Comparison of ENCODE assay signal across 19 cellular contexts in the genomic region with DNA sequence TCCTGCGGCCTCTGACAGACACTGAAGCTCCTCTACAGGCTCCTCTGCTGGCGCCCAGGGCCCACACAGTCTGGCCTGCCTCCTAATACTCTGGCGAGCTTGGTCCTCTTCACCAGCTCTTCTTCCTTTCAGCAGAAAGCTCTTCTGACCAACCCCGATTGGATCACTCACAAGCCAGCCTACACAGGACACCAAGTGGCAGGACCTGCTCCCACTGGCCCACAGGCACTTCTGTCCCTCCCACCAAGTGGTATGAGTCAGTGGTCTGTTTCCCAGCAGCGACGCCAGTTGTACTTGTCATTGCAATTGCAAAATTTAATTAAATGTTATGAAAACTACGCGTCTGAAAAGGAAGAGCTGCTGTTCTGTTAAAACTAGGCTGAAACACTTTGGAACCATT. TPM values are rescaled to one million over a fixed set of nuclear protein-coding genes. Genes with fewer than 3 reads are reported as not detected.
A peak's percentile ranks its signal among the peaks of the same experiment; 100 is the strongest.
DNase-seq lines count a peak whose midpoint lies in the region; FAIRE-seq and TF ChIP-seq lines count a peak whose summit lies in the region.
"Had no signal": no experiment of that assay in that cellular context is flagged by ENCODE, and none has a peak within 500 bp of the region (broad histone marks: within the 10 kb centered on the region; RNA-seq: fewer than 3 reads in every experiment).

No MANE protein-coding gene starts in this region.

- peaks cover 45% of the 10 kb centered on the region for H3K36me3 Mint-ChIP-seq in MCF 10A (ENCODE audit: insufficient read depth, unreplicated experiment)

- H3K9me2 ChIP-seq in SK-N-SH: no peaks in the 10 kb centered on the region

- H3K4me2 ChIP-seq in SK-N-SH: no peak overlapping the region

- peak overlapping the region in 1 of 2 donors; percentile 32 for H3K27ac ChIP-seq in breast epithelium
- H3K27ac ChIP-seq in SK-N-SH (ENCODE audit: low read depth in 2 of 2, low read length in 1 of 2): no peak overlapping the region
- H3K27ac ChIP-seq: thyroid gland, VCaP had no signal

- no peak for FAIRE-seq in bronchial epithelial cell (lab: Jason Lieb, UNC)
- FAIRE-seq: G401.6 had no signal

- CTCF ChIA-PET in MCF 10A (lab: Yijun Ruan, JAX): interaction anchor here (0.5 to 1.5 kb wide), 3 partner anchors 12 to 18 kb away, joined by 3 to 6 read pairs (median 5); no protein-coding TSS in a partner anchor
- CTCF ChIA-PET in SK-N-SH (lab: Yijun Ruan, JAX): interaction anchor here (1.4 to 4.0 kb wide), 4 partner anchors 9 to 44 kb away, joined by 3 to 26 read pairs (median 8); no protein-coding TSS in a partner anchor

- intact Hi-C loops in MCF 10A (cut with micrococcal nuclease) (no loop called here), breast epithelium (cut with DNase I; ENCODE audit: low total_unique reads) (no loop called here)

- H3F3A ChIP-seq in SK-N-SH (replicated peaks; ENCODE audit: insufficient read depth): no peaks in the 10 kb centered on the region

- H3K79me2 ChIP-seq in SK-N-SH (ENCODE audit: insufficient read depth): no peaks in the 10 kb centered on the region

- BruUV-seq in MCF 10A (replicated peaks; lab: Mats Ljungman, UMichigan): no TSS peak

- 84% methylated on average over 8 of the region's 8 CpGs for WGBS in SK-N-SH (ENCODE audit: low lambda C conversion rate)

- DNase-seq in MCF 10A (ENCODE audit: unreplicated experiment) (peak; percentile 89), breast epithelium (ENCODE audit: low spot score in 2 of 2) (no peak), bronchial epithelial cell (ENCODE audit: low read depth) (peak; percentile 67), left kidney (ENCODE audit: low read depth, low spot score) (peak; percentile 38), anterior cingulate cortex (lab: John Stamatoyannopoulos, UW) (no peak), SK-N-SH (no peak), Kasumi-1 (lab: John Stamatoyannopoulos, UW) (no peak)
- DNase-seq in activated naive CD4-positive, alpha-beta T cell treated with anti-CD3 and anti-CD28 coated beads, Interleukin-2, amount 50 U/mL, for 16 hours: no peak
- DNase-seq: COR-L47; NCI-H1105 treated with DMSO at 0.1 percent for 48 hours; NCI-H2171; NCI-H82; stimulated activated CD4-positive, alpha-beta T cell treated with anti-CD3 and anti-CD28 coated beads, Interleukin-2, amount 100 ng/mL, for 48 hours; SW 1271; thyroid gland had no signal

- TF ChIP-seq EP300 in SK-N-SH (IDR thresholded peaks at IDR 0.05; ENCODE audit: borderline replicate concordance in 1 of 2, low read depth in 1 of 2, low read length in 1 of 2): no peak

- H3K4me3 ChIP-seq in breast epithelium (no peak overlapping the region), bronchial epithelial cell (ENCODE audit: low read depth, low read length) (no peak overlapping the region), SK-N-SH (ENCODE audit: low read depth in 2 of 2, low read length in 1 of 2) (no peak overlapping the region)
- H3K4me3 ChIP-seq: thyroid gland had no signal

- no peak for TF ChIP-seq POLR2A in breast epithelium (IDR thresholded peaks at IDR 0.05)

- no peaks in the 10 kb centered on the region for H3K9me3 Mint-ChIP-seq in MCF 10A (ENCODE audit: unreplicated experiment)

- H3K4me1 ChIP-seq in breast epithelium: no peaks in the 10 kb centered on the region
- no peaks in the 10 kb centered on the region for H3K4me1 ChIP-seq in SK-N-SH (ENCODE audit: control insufficient read depth in 1 of 2, insufficient read depth in 2 of 2, low read depth in 1 of 2, low read length in 1 of 2)

- no peak overlapping the region for H3K4me3 Mint-ChIP-seq in MCF 10A (ENCODE audit: unreplicated experiment)

- TF ChIP-seq RAD21 in SK-N-SH (IDR thresholded peaks at IDR 0.05; ENCODE audit: low read length): no peak

- no peak overlapping the region for H3K9ac ChIP-seq in SK-N-SH

- H2AFZ ChIP-seq in SK-N-SH (ENCODE audit: low read depth): no peak overlapping the region

- no peak for TF ChIP-seq CTCF in MCF 10A (IDR thresholded peaks at IDR 0.05; ENCODE audit: unreplicated experiment)
- TF ChIP-seq CTCF in breast epithelium (IDR thresholded peaks at IDR 0.05): no peak
- TF ChIP-seq CTCF in bronchial epithelial cell (IDR thresholded peaks at IDR 0.05; ENCODE audit: insufficient read depth, low read length, severe bottlenecking): no peak
- TF ChIP-seq CTCF in SK-N-SH (IDR thresholded peaks at IDR 0.05): no peak

- no peaks in the 10 kb centered on the region for H3K9me3 ChIP-seq in breast epithelium
- H3K9me3 ChIP-seq in SK-N-SH: no peaks in the 10 kb centered on the region
- H3K9me3 ChIP-seq: thyroid gland had no signal

- H3K27ac Mint-ChIP-seq in MCF 10A (ENCODE audit: low read depth, unreplicated experiment): peak overlapping the region; percentile 57

- H3K27me3 ChIP-seq in breast epithelium: no peaks in the 10 kb centered on the region
- H3K27me3 ChIP-seq in bronchial epithelial cell (ENCODE audit: control insufficient read depth, insufficient read depth, low read length): no peaks in the 10 kb centered on the region
- no peaks in the 10 kb centered on the region for H3K27me3 ChIP-seq in SK-N-SH (ENCODE audit: insufficient read depth)
- H3K27me3 ChIP-seq: thyroid gland had no signal

- no peaks in the 10 kb centered on the region for H3K36me3 ChIP-seq in breast epithelium
- peaks cover 2% of the 10 kb centered on the region for H3K36me3 ChIP-seq in bronchial epithelial cell (ENCODE audit: control insufficient read depth, insufficient read depth, low read length)
- peaks cover 10 to 64% of the 10 kb centered on the region in 2 experiments for H3K36me3 ChIP-seq in SK-N-SH (replicated peaks in 1 of 2; ENCODE audit: control insufficient read depth in 1 of 2, insufficient read depth in 2 of 2, low read length in 1 of 2)

- H3K4me1 Mint-ChIP-seq in MCF 10A (ENCODE audit: insufficient read depth, unreplicated experiment): no peaks in the 10 kb centered on the region

- no peaks in the 10 kb centered on the region for H3K27me3 Mint-ChIP-seq in MCF 10A (ENCODE audit: insufficient read depth, unreplicated experiment)

- H4K20me1 ChIP-seq in SK-N-SH (ENCODE audit: insufficient read depth): no peaks in the 10 kb centered on the region

- POLR2A ChIA-PET in MCF 10A (lab: Yijun Ruan, JAX) (interaction anchor here (0.7 to 1.3 kb wide), 2 partner anchors 10 to 834 kb away, joined by 3 to 5 read pairs; no protein-coding TSS in a partner anchor), SK-N-SH (lab: Yijun Ruan, JAX) (no interaction called here)

TF ChIP-seq in SK-N-SH, 30 proteins besides CTCF, POLR2A, EP300 and RAD21:
- TF ChIP-seq MAX (IDR thresholded peaks at IDR 0.05; ENCODE audit: low read depth) (no peak), YY1 (IDR thresholded peaks at IDR 0.05; ENCODE audit: low read depth) (no peak)
TF ChIP-seq in SK-N-SH: peak in this region for 0.

RNA-seq across cellular contexts. Expression of gene NDUFA10, which starts 46.8 kb away (rescaled TPM):
- total RNA-seq in MCF 10A (2022) (140 and 151 TPM in 2 replicates), breast epithelium (100 to 1,000 TPM in 1 of 3 donors, 10 to 100 TPM in 2; 63.1 to 141 (median 89.1) TPM), bronchial epithelial cell (162 and 166 TPM in 2 replicates)
- polyA plus RNA-seq in SK-N-SH (2012; rRNA removed): 117 and 134 TPM in 2 replicates
- polyA plus RNA-seq in SK-N-SH (2012; cell fraction: cytosol; rRNA removed): 104 and 133 TPM in 2 replicates
- polyA plus RNA-seq in SK-N-SH (2012; cell fraction: nucleus; rRNA removed): 153 and 170 TPM in 2 replicates

RNA-seq across cellular contexts. Expression of gene OR6B2, which starts 51.8 kb away (rescaled TPM):
- total RNA-seq in MCF 10A (2022) (not detected in 2 replicates), breast epithelium (not detected), bronchial epithelial cell (not detected in 2 replicates)
- not detected in 2 replicates for polyA plus RNA-seq in SK-N-SH (2012; rRNA removed)
- polyA plus RNA-seq in SK-N-SH (2012; cell fraction: cytosol; rRNA removed): not detected in 2 replicates
- polyA plus RNA-seq in SK-N-SH (2012; cell fraction: nucleus; rRNA removed): not detected in 2 replicates
- total RNA-seq: mesenteric fat pad, RPMI7951, thyroid gland had no signal

Comparison
In these comparisons a context has a peak if more than half of its experiments do, and no peak if none do; other contexts are left out.
1. DNase-seq: peak in MCF 10A (single experiment), bronchial epithelial cell (single experiment) and left kidney (single experiment); none in breast epithelium (0 of 2), anterior cingulate cortex (0 of 58), SK-N-SH (single experiment), Kasumi-1 (0 of 2) and activated naive CD4-positive, alpha-beta T cell treated with anti-CD3 and anti-CD28 coated beads, Interleukin-2, amount 50 U/mL, for 16 hours (single experiment).